ENCODE assay signal across 13 cellular contexts in genomic region chr10:49569031-49569765, GRCh38. TPM values are rescaled to one million over a fixed set of nuclear protein-coding genes. Genes with fewer than 3 reads are reported as not detected.
DNase-seq lines count a peak whose midpoint lies in the region; ATAC-seq and TF ChIP-seq lines count a peak whose summit lies in the region.
"Had no signal": no experiment of that assay in that cellular context is flagged by ENCODE, and none has a peak within 500 bp of the region (broad histone marks: within the 10 kb centered on the region; RNA-seq: fewer than 3 reads in every experiment).

No MANE protein-coding gene starts in this region.

- BruUV-seq in HCT116 (replicated peaks; lab: Mats Ljungman, UMichigan), result no TSS peak

- H3K4me3 ChIP-seq in ACC112 (ENCODE audit: low read depth, low read length), result peak overlapping the region; percentile 66
- H3K4me3 ChIP-seq in HCT116 (replicated peaks in 1 of 2; ENCODE audit: low read depth in 1 of 2, low read length in 2 of 2), result no peak overlapping the region

- CTCF ChIA-PET in HCT116 (lab: Charles Lee), result no interaction called here

- no peak for TF ChIP-seq POLR2A in HCT116 (IDR thresholded peaks at IDR 0.05; ENCODE audit: borderline replicate concordance, extremely low read depth, insufficient read depth, insufficient read length)

- H3K36me3 ChIP-seq in ACC112 (ENCODE audit: insufficient read depth, low read length), result no peaks in the 10 kb centered on the region; the same call in 1 of the 2 replicates
- no peaks in the 10 kb centered on the region for H3K36me3 ChIP-seq in HCT116 (ENCODE audit: control insufficient read depth in 1 of 2, insufficient read depth in 2 of 2, low read length in 2 of 2)

- peaks cover 41% of the 10 kb centered on the region for H3K4me1 ChIP-seq in ACC112 (ENCODE audit: control insufficient read depth, insufficient read depth, low read length, unreplicated experiment)
- H3K4me1 ChIP-seq in HCT116 (ENCODE audit: control insufficient read depth in 1 of 2, insufficient read depth in 2 of 2, low read length in 2 of 2), result no peaks in the 10 kb centered on the region
- peaks cover 7% of the 10 kb centered on the region for H3K4me1 ChIP-seq in foreskin keratinocyte
- H3K4me1 ChIP-seq: parathyroid adenoma had no signal

- no peaks in the 10 kb centered on the region for H3K9me3 ChIP-seq in HCT116 (ENCODE audit: control insufficient read depth in 1 of 2, insufficient read depth in 1 of 2, low read depth in 1 of 2, low read length in 2 of 2)

- intact Hi-C loops in HCT116 (cut with micrococcal nuclease), result no loop called here

- TF ChIP-seq CTCF in HCT116 (IDR thresholded peaks at IDR 0.05 in 2 of 3, conservative IDR thresholded peaks at IDR 0.05 in 1 of 3; ENCODE audit: borderline replicate concordance in 1 of 3, insufficient read depth in 1 of 3, low read depth in 2 of 3, low read length in 2 of 3), result no peak
- TF ChIP-seq CTCF in foreskin keratinocyte (conservative IDR thresholded peaks at IDR 0.05), result no peak

- H3K9ac ChIP-seq in HCT116 (ENCODE audit: low read length), result no peak overlapping the region
- H3K9ac ChIP-seq: parathyroid adenoma had no signal

- no peaks in the 10 kb centered on the region for H3K9me2 ChIP-seq in HCT116 (ENCODE audit: insufficient read depth)

- ATAC-seq in HCT116 (no peak), foreskin keratinocyte (peak; percentile 39), HG03039 (IDR thresholded peaks at IDR 0.05; ENCODE audit: unreplicated experiment) (no peak), GM19395 (IDR thresholded peaks at IDR 0.05; ENCODE audit: unreplicated experiment) (no peak)

- H3K4me2 ChIP-seq in HCT116 (ENCODE audit: low read length), result no peak overlapping the region

- H4K20me1 ChIP-seq in HCT116 (ENCODE audit: insufficient read depth), result no peaks in the 10 kb centered on the region

- H3K27ac ChIP-seq in ACC112 (ENCODE audit: low read depth, low read length) (peak overlapping the region; percentile 90), HCT116 (ENCODE audit: low read depth, low read length) (no peak overlapping the region), foreskin keratinocyte (no peak overlapping the region)
- H3K27ac ChIP-seq: parathyroid adenoma had no signal

- peak overlapping the region; percentile 29 for H2AFZ ChIP-seq in ACC112 (ENCODE audit: low read length, unreplicated experiment)
- H2AFZ ChIP-seq in HCT116 (ENCODE audit: low read depth, low read length, poor library complexity, severe bottlenecking), result no peak overlapping the region
- H2AFZ ChIP-seq: parathyroid adenoma had no signal

- DNase-seq in HCT116 (ENCODE audit: low read depth, low spot score) (no peak), amniotic epithelial cell (ENCODE audit: low read depth) (peak; percentile 98), foreskin keratinocyte (peak; percentile 48 to 71)
- DNase-seq in activated CD4-positive, alpha-beta T cell treated with anti-CD3 and anti-CD28 coated beads for 48 hours, result no peak
- no peak for DNase-seq in activated CD4-positive, alpha-beta T cell treated with anti-CD3 and anti-CD28 coated beads for 4 hours
- DNase-seq: AML-193, hippocampal formation had no signal

- no peaks in the 10 kb centered on the region for H3K79me2 ChIP-seq in ACC112 (ENCODE audit: control insufficient read depth, insufficient read depth, low read length, unreplicated experiment)
- H3K79me2 ChIP-seq in HCT116 (ENCODE audit: insufficient read depth, low read length), result no peaks in the 10 kb centered on the region
- H3K79me2 ChIP-seq: parathyroid adenoma had no signal

- POLR2A ChIA-PET in HCT116 (lab: Charles Lee), result no interaction called here

- H3K27me3 ChIP-seq in ACC112 (ENCODE audit: insufficient read depth, low read length), result no peaks in the 10 kb centered on the region
- peaks cover 5% of the 10 kb centered on the region; the same call in 1 of the 2 replicates for H3K27me3 ChIP-seq in HCT116 (ENCODE audit: insufficient read depth, low read length)
- no peaks in the 10 kb centered on the region for H3K27me3 ChIP-seq in foreskin keratinocyte

- TF ChIP-seq RAD21 in HCT116 (IDR thresholded peaks at IDR 0.05; ENCODE audit: low read depth), result no peak

- RAD21 ChIA-PET in HCT116 (lab: Charles Lee; ENCODE audit: low non-redundant PET in 1 of 2, low total read pairs in 2 of 2, uncharacterized antibody in 2 of 2, unreplicated experiment in 2 of 2), result no interaction called here

TF ChIP-seq in HCT116, 20 proteins besides CTCF, POLR2A, EP300 and RAD21:
- TF ChIP-seq FOSL1 (IDR thresholded peaks at IDR 0.05; ENCODE audit: low read depth), result no peak
- no peak for TF ChIP-seq SRF (IDR thresholded peaks at IDR 0.05; ENCODE audit: low read depth)
- TF ChIP-seq SIN3A (IDR thresholded peaks at IDR 0.05; ENCODE audit: low read depth), result no peak
- no peak for TF ChIP-seq YY1 (IDR thresholded peaks at IDR 0.05; ENCODE audit: extremely low read depth, insufficient replicate concordance, low read depth, low read length)
- TF ChIP-seq EZH2 (IDR thresholded peaks at IDR 0.05), result no peak
- no peak for TF ChIP-seq SP1 (IDR thresholded peaks at IDR 0.05; ENCODE audit: low read depth)
- TF ChIP-seq POLR2AphosphoS5 (IDR thresholded peaks at IDR 0.05; ENCODE audit: low read depth, low read length), result no peak
- 0 out of 2 replicates have a peak, but pooled peaks have one; percentile 33 for TF ChIP-seq CEBPB (IDR thresholded peaks at IDR 0.05; ENCODE audit: low read depth)

RNA-seq across cellular contexts. Expression of gene ERCC6, which starts 30.3 kb away (rescaled TPM):
- total RNA-seq in HCT116 (2021; ENCODE audit: unreplicated experiment), result 16.4 TPM
- polyA plus RNA-seq in HCT116 (2012), result 5.8 and 9.2 TPM in 2 replicates
- 43.1 and 46.6 TPM in 2 replicates for total RNA-seq in foreskin keratinocyte
- polyA plus RNA-seq in foreskin keratinocyte, result 14.4 TPM in 2 replicates

RNA-seq across cellular contexts. Expression of gene SLC18A3, which starts 40.9 kb away (rescaled TPM):
- total RNA-seq in HCT116 (2021; ENCODE audit: unreplicated experiment) (not detected), foreskin keratinocyte (not detected in 2 replicates)
- polyA plus RNA-seq in HCT116 (2012), result not detected in 2 replicates
- not detected in 2 replicates for polyA plus RNA-seq in foreskin keratinocyte
- total RNA-seq: activated CD8-positive, alpha-beta memory T cell treated with anti-CD3 and anti-CD28 coated beads for 36 hours; T-helper 2 cell treated with Interferon-gamma antibody and Interleukin-4, amounts not matched to agents 100 ng/mL and 5 ng/mL, for 36 hours had no signal

RNA-seq across cellular contexts. Expression of gene CHAT, which starts 44.6 kb away (rescaled TPM):
- total RNA-seq in HCT116 (2021; ENCODE audit: unreplicated experiment) (not detected), foreskin keratinocyte (not detected in 2 replicates)
- not detected in 2 replicates for polyA plus RNA-seq in HCT116 (2012)
- polyA plus RNA-seq in foreskin keratinocyte, result not detected in 2 replicates
- total RNA-seq: activated CD8-positive, alpha-beta memory T cell treated with anti-CD3 and anti-CD28 coated beads for 36 hours had no signal

Comparison
In these comparisons a context has a peak if more than half of its experiments do, and no peak if none do; other contexts are left out.
1. DNase-seq: peak in amniotic epithelial cell (single experiment) and foreskin keratinocyte (2 of 2); none in HCT116 (single experiment), activated CD4-positive, alpha-beta T cell treated with anti-CD3 and anti-CD28 coated beads for 48 hours (single experiment) and activated CD4-positive, alpha-beta T cell treated with anti-CD3 and anti-CD28 coated beads for 4 hours (0 of 2).